Comparison of ENCODE assay signal across 13 cellular contexts in genomic region chr22:45460288-45461109, GRCh38. TPM values are rescaled to one million over a fixed set of nuclear protein-coding genes. Genes with fewer than 3 reads are reported as not detected.
DNase-seq lines count a peak whose midpoint lies in the region; ATAC-seq, FAIRE-seq and TF ChIP-seq lines count a peak whose summit lies in the region.
"Had no signal": no experiment of that assay in that cellular context is flagged by ENCODE, and none has a peak within 500 bp of the region (broad histone marks: within the 10 kb centered on the region; RNA-seq: fewer than 3 reads in every experiment).

No MANE protein-coding gene starts in this region.

- H2BK12ac ChIP-seq in mesenchymal stem cell (ENCODE audit: low read length in 2 of 2) = peak overlapping the region; percentile 66 to 83

- H3K79me1 ChIP-seq in mesenchymal stem cell (replicated peaks; ENCODE audit: low read length, poor library complexity, severe bottlenecking) = no peaks in the 10 kb centered on the region

- H2AFZ ChIP-seq in mesenchymal stem cell (ENCODE audit: low read depth, low read length) = no peak overlapping the region

- peaks cover 3% of the 10 kb centered on the region for H3K4me1 ChIP-seq in mesenchymal stem cell (ENCODE audit: control insufficient read depth, insufficient read depth, low read depth, low read length)
- H3K4me1 ChIP-seq in thoracic aorta (ENCODE audit: control insufficient read depth in 1 of 2, low read depth in 2 of 2) = peaks cover 0 to 22% of the 10 kb centered on the region in 2 donors

- H2AK5ac ChIP-seq in mesenchymal stem cell (ENCODE audit: low read length, severe bottlenecking) = no peak overlapping the region

- H3K27me3 ChIP-seq in mesenchymal stem cell (ENCODE audit: control insufficient read depth in 1 of 2, insufficient read depth in 1 of 2, low read length in 2 of 2) (no peaks in the 10 kb centered on the region), thoracic aorta (replicated peaks; ENCODE audit: insufficient read depth) (no peaks in the 10 kb centered on the region)

- no peak for TF ChIP-seq CTCF in thoracic aorta (IDR thresholded peaks at IDR 0.05)

- H2BK5ac ChIP-seq in mesenchymal stem cell (ENCODE audit: low read depth, low read length, poor library complexity, severe bottlenecking) = no peak overlapping the region

- peak overlapping the region; percentile 6 for H2BK120ac ChIP-seq in mesenchymal stem cell (ENCODE audit: low read depth, low read length)

- H3K9me3 ChIP-seq in mesenchymal stem cell (ENCODE audit: control insufficient read depth, low read length) (no peaks in the 10 kb centered on the region), thoracic aorta (no peaks in the 10 kb centered on the region)

- peak overlapping the region in 1 of 2 experiments; percentile 13 for H3K14ac ChIP-seq in mesenchymal stem cell (ENCODE audit: low read length in 2 of 2)

- H3K36me3 ChIP-seq in mesenchymal stem cell (ENCODE audit: control insufficient read depth in 1 of 2, insufficient read depth in 2 of 2, low read depth in 1 of 2, low read length in 2 of 2) = no peaks in the 10 kb centered on the region
- H3K36me3 ChIP-seq in thoracic aorta = no peaks in the 10 kb centered on the region

- peak overlapping the region; percentile 60 for H2BK15ac ChIP-seq in mesenchymal stem cell (ENCODE audit: low read depth, poor library complexity, severe bottlenecking)

- H4K8ac ChIP-seq in mesenchymal stem cell (ENCODE audit: low read length) = peak overlapping the region; percentile 74

- H3K27ac ChIP-seq in mesenchymal stem cell (ENCODE audit: low read length, poor library complexity, severe bottlenecking) (no peak overlapping the region), thoracic aorta (peak overlapping the region; percentile 54 to 76)
- H3K27ac ChIP-seq: SK-N-MC had no signal

- WGBS in mesenchymal stem cell = 55% methylated on average over 14 of the region's 14 CpGs

- no peak overlapping the region for H3K23ac ChIP-seq in mesenchymal stem cell (ENCODE audit: low read length in 2 of 2)

- DNase-seq in RPMI7951 (ENCODE audit: low read depth) = peak; percentile 26
- DNase-seq in fibroblast of gingiva (ENCODE audit: low read depth) = peak; percentile 91
- peak; percentile 86 for DNase-seq in mesenchymal stem cell
- no peak for DNase-seq in thoracic aorta (ENCODE audit: low spot score)
- no peak for DNase-seq in DMS153 treated with DMSO at 0.1 percent for 48 hours (lab: John Stamatoyannopoulos, UW; ENCODE audit: unreplicated experiment)
- DNase-seq in RCC 7860 (ENCODE audit: low spot score) = no peak
- DNase-seq in inferior parietal cortex (ENCODE audit: extremely low spot score) = no peak
- DNase-seq: activated T-cell treated with anti-CD3 and anti-CD28 coated beads, Interleukin-2, amount 50 U/mL, for 24 hours; occipital lobe had no signal

- peak overlapping the region; percentile 73 to 83 for H3K18ac ChIP-seq in mesenchymal stem cell (ENCODE audit: low read depth in 1 of 2, low read length in 2 of 2)

- H3K4me3 ChIP-seq in mesenchymal stem cell (ENCODE audit: insufficient read depth in 1 of 2, low read depth in 1 of 2, low read length in 2 of 2) (no peak overlapping the region), thoracic aorta (no peak overlapping the region)
- H3K4me3 ChIP-seq: K562, SK-N-MC had no signal

- H3K9ac ChIP-seq in mesenchymal stem cell (ENCODE audit: low read length) = peak overlapping the region; percentile 63

- no peak for FAIRE-seq in RCC 7860 (lab: Jason Lieb, UNC)
- FAIRE-seq: K562 had no signal

- ATAC-seq in thoracic aorta (ENCODE audit: insufficient number of reproducible peaks, low FRiP score, low read depth) (no peak), HG02970 (IDR thresholded peaks at IDR 0.05; ENCODE audit: low FRiP score, unreplicated experiment) (no peak)
- ATAC-seq: activated CD4-positive, CD25-positive, alpha-beta regulatory T cell treated with anti-CD3 and anti-CD28 coated beads, Interleukin-2, amount 50 U/mL, for 24 hours; K562 had no signal

- no peak overlapping the region for H3K4me2 ChIP-seq in mesenchymal stem cell (ENCODE audit: low read length, poor library complexity, severe bottlenecking)

- H3K4ac ChIP-seq in mesenchymal stem cell (ENCODE audit: low read depth in 1 of 2, low read length in 2 of 2) = peak overlapping the region; percentile 29 to 91

- peak overlapping the region; percentile 90 for H4K91ac ChIP-seq in mesenchymal stem cell (ENCODE audit: low read length)

RNA-seq across cellular contexts. Expression of gene FBLN1, which starts 42.2 kb away (rescaled TPM):
- 1.7 and 2.1 TPM in 2 replicates for total RNA-seq in RPMI7951 (2014; rRNA removed; shearing (Covaris generic))
- polyA plus RNA-seq in mesenchymal stem cell (2013, experiment 1 of 2) = 190 TPM
- polyA plus RNA-seq in mesenchymal stem cell (2013, experiment 2 of 2) = 191 TPM
- 100 to 1,000 TPM; 587 to 972 TPM for total RNA-seq in thoracic aorta
- polyA plus RNA-seq: K562 had no signal

RNA-seq across cellular contexts. Expression of gene RIBC2, which starts 47.0 kb away (rescaled TPM):
- 3.7 and 5.5 TPM in 2 replicates for total RNA-seq in RPMI7951 (2014; rRNA removed; shearing (Covaris generic))
- polyA plus RNA-seq in mesenchymal stem cell (2013, experiment 1 of 2) = 0.41 TPM
- polyA plus RNA-seq in mesenchymal stem cell (2013, experiment 2 of 2) = 0.41 TPM
- 1 to 10 TPM in 1 of 2 donors, not detected in 1; 5.1 TPM for total RNA-seq in thoracic aorta
- total RNA-seq: K562, occipital lobe had no signal
- polyA plus RNA-seq: K562 had no signal

RNA-seq across cellular contexts. Expression of gene SMC1B, which starts 47.1 kb away (rescaled TPM):
- 0.12 and 0.59 TPM in 2 replicates for total RNA-seq in RPMI7951 (2014; rRNA removed; shearing (Covaris generic))
- polyA plus RNA-seq in mesenchymal stem cell (2013, experiment 1 of 2) = not detected
- polyA plus RNA-seq in mesenchymal stem cell (2013, experiment 2 of 2) = not detected
- not detected for total RNA-seq in thoracic aorta
- total RNA-seq: K562 had no signal

Comparison
In these comparisons a context has a peak if more than half of its experiments do, and no peak if none do; other contexts are left out.
1. DNase-seq: peak in RPMI7951 (single experiment), fibroblast of gingiva (single experiment) and mesenchymal stem cell (single experiment); none in thoracic aorta (single experiment), DMS153 treated with DMSO at 0.1 percent for 48 hours (single experiment), RCC 7860 (single experiment) and inferior parietal cortex (single experiment).
2. RNA of gene FBLN1, which starts 42.2 kb away (total RNA-seq): 587 to 972 TPM in thoracic aorta; 1.7 to 2.1 TPM in RPMI7951; every median in the first group is over 100 times any median in the second.